Comparison of ENCODE assay signal across 16 cellular contexts in the genomic region with DNA sequence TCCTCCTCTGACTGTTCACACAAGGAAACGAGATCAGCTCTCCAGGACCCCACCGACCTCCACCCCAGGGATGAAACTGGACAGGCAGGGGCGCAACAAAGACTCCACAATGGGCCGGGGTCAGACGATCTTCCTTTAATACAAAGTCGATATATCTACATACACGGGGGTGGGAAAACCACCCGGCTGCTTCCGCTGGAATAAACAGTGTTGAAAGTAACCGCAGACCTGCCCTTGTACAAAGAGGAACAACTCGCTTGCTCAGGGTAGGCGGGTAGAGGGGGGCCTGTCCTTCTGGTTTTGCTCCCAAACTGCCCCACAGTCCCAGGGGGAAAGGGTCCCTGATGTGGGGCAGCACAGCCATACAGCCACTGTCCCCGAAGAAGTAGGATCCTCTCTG.
DNase-seq lines count a peak whose midpoint lies in the region; ATAC-seq and TF ChIP-seq lines count a peak whose summit lies in the region.
"Had no signal": no experiment of that assay in that cellular context is flagged by ENCODE, and none has a peak within 500 bp of the region (broad histone marks: within the 10 kb centered on the region; RNA-seq: fewer than 3 reads in every experiment).

No MANE protein-coding gene starts in this region.

- H3K27ac Mint-ChIP-seq in activated naive CD4-positive, alpha-beta T cell treated with anti-CD3 and anti-CD28 coated beads, Interleukin-2, amount 50 U/mL, for 24 hours = peak overlapping the region; percentile 75
- H3K27ac Mint-ChIP-seq in activated naive CD8-positive, alpha-beta T cell treated with anti-CD3 and anti-CD28 coated beads, Interleukin-2, amount 10 ng/mL, durations not matched to agents 7 days and 5 days = peak overlapping the region; percentile 56
- no peak overlapping the region for H3K27ac Mint-ChIP-seq in stimulated activated naive B cell treated with anti-CD40 and anti-IgM and Interleukin-4, amounts not matched to agents 10 μg/mL and 1 μg/mL and 100 μg/mL, for 72 hours
- H3K27ac Mint-ChIP-seq: activated B cell treated with CpG ODN at 0.5 μM for 24 hours; activated naive CD8-positive, alpha-beta T cell had no signal

- peaks cover 4% of the 10 kb centered on the region for H3K36me3 Mint-ChIP-seq in activated naive CD4-positive, alpha-beta T cell treated with anti-CD3 and anti-CD28 coated beads, Interleukin-2, amount 50 U/mL, for 24 hours
- H3K36me3 Mint-ChIP-seq in activated naive CD8-positive, alpha-beta T cell treated with anti-CD3 and anti-CD28 coated beads, Interleukin-2, amount 10 ng/mL, durations not matched to agents 7 days and 5 days = peaks cover 5% of the 10 kb centered on the region
- H3K36me3 Mint-ChIP-seq in stimulated activated naive B cell treated with anti-CD40 and anti-IgM and Interleukin-4, amounts not matched to agents 10 μg/mL and 1 μg/mL and 100 μg/mL, for 72 hours = peaks cover 4 to 5% of the 10 kb centered on the region in 2 donors

- H3K27me3 ChIP-seq in foreskin keratinocyte = no peaks in the 10 kb centered on the region
- H3K27me3 ChIP-seq: pancreas, suprapubic skin had no signal

- no peak for DNase-seq in activated naive CD4-positive, alpha-beta T cell (lab: John Stamatoyannopoulos, UW)
- DNase-seq in NOMO-1 (lab: John Stamatoyannopoulos, UW; ENCODE audit: unreplicated experiment in 2 of 2) (peak; percentile 50 to 80), foreskin keratinocyte (no peak), HT-29 (ENCODE audit: low spot score) (no peak)
- DNase-seq in activated naive CD8-positive, alpha-beta T cell treated with anti-CD3 and anti-CD28 coated beads, Interleukin-2, amount 10 ng/mL, durations not matched to agents 7 days and 5 days = no peak
- no peak for DNase-seq in stimulated activated naive B cell treated with anti-CD40 and anti-IgM and Interleukin-4, amounts not matched to agents 10 μg/mL and 1 μg/mL and 100 μg/mL, for 72 hours
- DNase-seq: activated B cell treated with CpG ODN at 0.5 μM for 24 hours; Caco-2; MM.1S; pancreas; stimulated activated CD4-positive, alpha-beta T cell treated with anti-CD3 and anti-CD28 coated beads, Interleukin-1b, Interleukin-23, amount 100 ng/mL, for 48 hours had no signal

- H3K9me3 Mint-ChIP-seq in activated naive CD4-positive, alpha-beta T cell treated with anti-CD3 and anti-CD28 coated beads, Interleukin-2, amount 50 U/mL, for 24 hours = peaks cover 4% of the 10 kb centered on the region
- peaks cover 13% of the 10 kb centered on the region for H3K9me3 Mint-ChIP-seq in activated naive CD8-positive, alpha-beta T cell treated with anti-CD3 and anti-CD28 coated beads, Interleukin-2, amount 10 ng/mL, durations not matched to agents 7 days and 5 days
- peaks cover 6 to 9% of the 10 kb centered on the region in 2 donors for H3K9me3 Mint-ChIP-seq in stimulated activated naive B cell treated with anti-CD40 and anti-IgM and Interleukin-4, amounts not matched to agents 10 μg/mL and 1 μg/mL and 100 μg/mL, for 72 hours

- H3K4me3 Mint-ChIP-seq in activated naive CD4-positive, alpha-beta T cell treated with anti-CD3 and anti-CD28 coated beads, Interleukin-2, amount 50 U/mL, for 24 hours = peak overlapping the region; percentile 65
- peak overlapping the region; percentile 77 for H3K4me3 Mint-ChIP-seq in activated naive CD8-positive, alpha-beta T cell treated with anti-CD3 and anti-CD28 coated beads, Interleukin-2, amount 10 ng/mL, durations not matched to agents 7 days and 5 days
- H3K4me3 Mint-ChIP-seq in stimulated activated naive B cell treated with anti-CD40 and anti-IgM and Interleukin-4, amounts not matched to agents 10 μg/mL and 1 μg/mL and 100 μg/mL, for 72 hours = no peak overlapping the region
- H3K4me3 Mint-ChIP-seq: activated B cell treated with CpG ODN at 0.5 μM for 24 hours; activated naive CD8-positive, alpha-beta T cell had no signal

- no peaks in the 10 kb centered on the region for H3K4me1 ChIP-seq in foreskin keratinocyte
- H3K4me1 ChIP-seq: Caco-2, pancreas, suprapubic skin had no signal

- no peaks in the 10 kb centered on the region for H3K27me3 Mint-ChIP-seq in activated naive CD4-positive, alpha-beta T cell treated with anti-CD3 and anti-CD28 coated beads, Interleukin-2, amount 50 U/mL, for 24 hours
- no peaks in the 10 kb centered on the region for H3K27me3 Mint-ChIP-seq in activated naive CD8-positive, alpha-beta T cell treated with anti-CD3 and anti-CD28 coated beads, Interleukin-2, amount 10 ng/mL, durations not matched to agents 7 days and 5 days
- H3K27me3 Mint-ChIP-seq in stimulated activated naive B cell treated with anti-CD40 and anti-IgM and Interleukin-4, amounts not matched to agents 10 μg/mL and 1 μg/mL and 100 μg/mL, for 72 hours = no peaks in the 10 kb centered on the region
- H3K27me3 Mint-ChIP-seq: activated B cell treated with CpG ODN at 0.5 μM for 24 hours; activated naive CD8-positive, alpha-beta T cell had no signal

- no peak for TF ChIP-seq CTCF in foreskin keratinocyte (conservative IDR thresholded peaks at IDR 0.05)

- H3K4me1 Mint-ChIP-seq in activated naive CD4-positive, alpha-beta T cell treated with anti-CD3 and anti-CD28 coated beads, Interleukin-2, amount 50 U/mL, for 24 hours = peaks cover 7% of the 10 kb centered on the region
- peaks cover 7% of the 10 kb centered on the region for H3K4me1 Mint-ChIP-seq in activated naive CD8-positive, alpha-beta T cell treated with anti-CD3 and anti-CD28 coated beads, Interleukin-2, amount 10 ng/mL, durations not matched to agents 7 days and 5 days
- no peaks in the 10 kb centered on the region for H3K4me1 Mint-ChIP-seq in stimulated activated naive B cell treated with anti-CD40 and anti-IgM and Interleukin-4, amounts not matched to agents 10 μg/mL and 1 μg/mL and 100 μg/mL, for 72 hours
- H3K4me1 Mint-ChIP-seq: activated B cell treated with CpG ODN at 0.5 μM for 24 hours had no signal

- no peak overlapping the region for H3K27ac ChIP-seq in foreskin keratinocyte
- H3K27ac ChIP-seq: pancreas, suprapubic skin had no signal

- ATAC-seq in activated naive CD8-positive, alpha-beta T cell treated with anti-CD3 and anti-CD28 coated beads, Interleukin-2, amount 10 ng/mL, durations not matched to agents 7 days and 5 days (ENCODE audit: low read depth) = no peak
- ATAC-seq in stimulated activated naive B cell treated with anti-CD40 and anti-IgM and Interleukin-4, amounts not matched to agents 10 μg/mL and 1 μg/mL and 100 μg/mL, for 72 hours (replicated peaks) = peak; percentile 44 to 63
- ATAC-seq in GM21515 (IDR thresholded peaks at IDR 0.05; ENCODE audit: unreplicated experiment) = no peak
- no peak for ATAC-seq in foreskin keratinocyte
- ATAC-seq: esophagus mucosa had no signal

- POLR2A ChIA-PET in activated naive CD8-positive, alpha-beta T cell treated with anti-CD3 and anti-CD28 coated beads, Interleukin-2, amount 10 ng/mL, durations not matched to agents 7 days and 5 days (lab: Charles Lee) = interaction anchor here (0.7 kb wide), 1 partner anchor 109 kb away, joined by 5 read pairs; no protein-coding TSS in a partner anchor

Comparison
In these comparisons a context has a peak if more than half of its experiments do, and no peak if none do; other contexts are left out.
1. H3K4me3 Mint-ChIP-seq: peak in activated naive CD4-positive, alpha-beta T cell treated with anti-CD3 and anti-CD28 coated beads, Interleukin-2, amount 50 U/mL, for 24 hours (single experiment) and activated naive CD8-positive, alpha-beta T cell treated with anti-CD3 and anti-CD28 coated beads, Interleukin-2, amount 10 ng/mL, durations not matched to agents 7 days and 5 days (single experiment); none in stimulated activated naive B cell treated with anti-CD40 and anti-IgM and Interleukin-4, amounts not matched to agents 10 μg/mL and 1 μg/mL and 100 μg/mL, for 72 hours (0 of 2).
2. DNase-seq: peak in NOMO-1 (2 of 2); none in activated naive CD4-positive, alpha-beta T cell (0 of 4), activated naive CD8-positive, alpha-beta T cell treated with anti-CD3 and anti-CD28 coated beads, Interleukin-2, amount 10 ng/mL, durations not matched to agents 7 days and 5 days (single experiment), stimulated activated naive B cell treated with anti-CD40 and anti-IgM and Interleukin-4, amounts not matched to agents 10 μg/mL and 1 μg/mL and 100 μg/mL, for 72 hours (single experiment), foreskin keratinocyte (0 of 2) and HT-29 (single experiment).
3. ATAC-seq: peak in stimulated activated naive B cell treated with anti-CD40 and anti-IgM and Interleukin-4, amounts not matched to agents 10 μg/mL and 1 μg/mL and 100 μg/mL, for 72 hours (2 of 2); none in activated naive CD8-positive, alpha-beta T cell treated with anti-CD3 and anti-CD28 coated beads, Interleukin-2, amount 10 ng/mL, durations not matched to agents 7 days and 5 days (single experiment), GM21515 (single experiment) and foreskin keratinocyte (single experiment).